In genomic region chr1:214306270-214306669, GRCh38 we compare ENCODE assay signal across 30 cellular contexts.
"Had no signal": no experiment of that assay in that cellular context is flagged by ENCODE, and none has a peak within 500 bp of the region (broad histone marks: within the 10 kb centered on the region; RNA-seq: fewer than 3 reads in every experiment).

No MANE protein-coding gene starts in this region.

- H3K27me3 ChIP-seq: left lung, neutrophil, suprapubic skin, tibial artery, vagina had no signal

- H3K4me3 Mint-ChIP-seq: mesothelial cell of epicardium; naive thymus-derived CD4-positive, alpha-beta T cell; natural killer cell treated with Interleukin-12 subunit alpha and Interleukin-12 subunit beta and Interleukin-15 and Interleukin-18, amount 100 ng/mL, for 72 hours; neural crest cell; stimulated activated naive CD8-positive, alpha-beta T cell treated with anti-CD3 and anti-CD28 coated beads, Interleukin-15, Interleukin-2, amounts not matched to agents 100 ng/mL and 50 ng/mL, for 24 hours; type B pancreatic cell had no signal

- H3K9ac ChIP-seq: parathyroid adenoma had no signal

- H3K4me1 ChIP-seq: parathyroid adenoma, vagina had no signal

- H3K9me3 Mint-ChIP-seq: mesothelial cell of epicardium; naive thymus-derived CD4-positive, alpha-beta T cell; natural killer cell treated with Interleukin-12 subunit alpha and Interleukin-12 subunit beta and Interleukin-15 and Interleukin-18, amount 100 ng/mL, for 72 hours; neural crest cell; stimulated activated naive CD8-positive, alpha-beta T cell treated with anti-CD3 and anti-CD28 coated beads, Interleukin-15, Interleukin-2, amounts not matched to agents 100 ng/mL and 50 ng/mL, for 24 hours; type B pancreatic cell had no signal

- H2AFZ ChIP-seq: parathyroid adenoma had no signal

- ATAC-seq: left colon; left lung; lower lobe of right lung; mucosa of descending colon; naive thymus-derived CD4-positive, alpha-beta T cell; natural killer cell treated with Interleukin-12 subunit alpha and Interleukin-12 subunit beta and Interleukin-15 and Interleukin-18, amount 100 ng/mL, for 72 hours; psoas muscle; sciatic nerve had no signal

- H3K27ac Mint-ChIP-seq: mesothelial cell of epicardium; natural killer cell treated with Interleukin-12 subunit alpha and Interleukin-12 subunit beta and Interleukin-15 and Interleukin-18, amount 100 ng/mL, for 72 hours; stimulated activated naive CD8-positive, alpha-beta T cell treated with anti-CD3 and anti-CD28 coated beads, Interleukin-15, Interleukin-2, amounts not matched to agents 100 ng/mL and 50 ng/mL, for 24 hours; type B pancreatic cell had no signal

- H3K79me2 ChIP-seq: parathyroid adenoma had no signal

- H3K36me3 Mint-ChIP-seq: mesothelial cell of epicardium; natural killer cell treated with Interleukin-12 subunit alpha and Interleukin-12 subunit beta and Interleukin-15 and Interleukin-18, amount 100 ng/mL, for 72 hours had no signal

- H3K36me3 ChIP-seq: left lung, lower lobe of right lung, neutrophil, suprapubic skin, thoracic aorta, tibial artery, vagina had no signal

- DNase-seq: head of caudate nucleus; hippocampal formation; kidney; left colon; left lung; lower lobe of right lung; mammary epithelial cell; mesenchymal stem cell; mucosa of descending colon; naive thymus-derived CD4-positive, alpha-beta T cell; occipital lobe; psoas muscle; stimulated activated CD4-positive, alpha-beta T cell treated with anti-CD3 and anti-CD28 coated beads, Interleukin-12 subunit alpha, Interleukin-12 subunit beta, amount 100 ng/mL, for 4 hours; stimulated activated CD4-positive, alpha-beta T cell treated with anti-CD3 and anti-CD28 coated beads, Interleukin-15, amount 100 ng/mL, for 24 hours; stimulated activated CD4-positive, alpha-beta T cell treated with anti-CD3 and anti-CD28 coated beads, Interleukin-2, amount 100 ng/mL, for 24 hours; stimulated activated CD4-positive, alpha-beta T cell treated with anti-CD3 and anti-CD28 coated beads, Interleukin-4, amount 100 ng/mL, for 1 hour; stimulated activated naive CD4-positive, alpha-beta T cell; tibial artery had no signal

- H3K4me3 ChIP-seq: left lung, lower lobe of right lung, mucosa of descending colon, psoas muscle, skin epidermis, suprapubic skin, thoracic aorta, tibial artery, vagina had no signal

- H3K27me3 Mint-ChIP-seq: naive thymus-derived CD4-positive, alpha-beta T cell; natural killer cell treated with Interleukin-12 subunit alpha and Interleukin-12 subunit beta and Interleukin-15 and Interleukin-18, amount 100 ng/mL, for 72 hours; stimulated activated naive CD8-positive, alpha-beta T cell treated with anti-CD3 and anti-CD28 coated beads, Interleukin-15, Interleukin-2, amounts not matched to agents 100 ng/mL and 50 ng/mL, for 24 hours; type B pancreatic cell had no signal

- H3K27ac ChIP-seq: left lung, lower lobe of right lung, neutrophil, parathyroid adenoma, psoas muscle, skin epidermis, suprapubic skin, thoracic aorta, tibial artery, vagina had no signal

- H3K9me3 ChIP-seq: left lung, lower lobe of right lung, mucosa of descending colon, neutrophil, psoas muscle, suprapubic skin, thoracic aorta, tibial artery, vagina had no signal
